Comparison of ENCODE assay signal across 1 cellular context in the genomic region with DNA sequence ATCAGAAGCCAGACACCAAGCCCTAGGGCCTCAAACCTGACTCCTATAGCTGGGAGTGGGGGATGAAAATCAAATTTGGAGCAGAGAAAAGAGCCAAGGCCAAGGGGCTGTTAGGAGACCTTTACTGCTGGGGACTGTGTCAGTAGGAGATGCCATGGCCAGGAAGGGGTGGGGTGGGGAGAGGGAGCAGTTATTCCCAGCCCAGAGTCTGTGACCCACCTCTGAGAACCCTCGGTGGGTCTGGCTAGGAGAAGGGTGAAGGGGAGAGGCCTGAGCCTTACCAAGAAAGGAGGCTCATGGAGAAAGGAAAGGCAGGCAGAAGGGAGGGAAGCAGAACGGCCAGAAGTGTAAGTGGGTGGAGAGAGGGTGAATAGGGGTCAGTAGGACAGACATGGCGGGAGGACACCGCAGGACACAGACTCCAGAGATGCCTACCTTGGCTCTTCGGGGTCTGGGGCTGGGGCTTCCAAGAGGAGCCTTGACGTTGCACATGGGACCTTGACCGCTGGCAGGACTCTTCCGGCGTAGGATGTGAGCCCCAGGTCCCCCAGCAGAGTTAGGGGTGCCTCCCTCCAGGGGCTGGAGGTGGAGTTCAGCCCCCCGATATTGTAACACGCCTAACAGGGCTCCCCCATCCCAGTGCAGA.
TF ChIP-seq lines count a peak whose summit lies in the region.

No MANE protein-coding gene starts in this region.

TF ChIP-seq in HepG2, 621 proteins besides CTCF, POLR2A, EP300 and RAD21:
- TF ChIP-seq KAT2B (IDR thresholded peaks at IDR 0.05; ENCODE audit: borderline replicate concordance, low read depth, low read length), result no peak
- TF ChIP-seq, protein P1, sequence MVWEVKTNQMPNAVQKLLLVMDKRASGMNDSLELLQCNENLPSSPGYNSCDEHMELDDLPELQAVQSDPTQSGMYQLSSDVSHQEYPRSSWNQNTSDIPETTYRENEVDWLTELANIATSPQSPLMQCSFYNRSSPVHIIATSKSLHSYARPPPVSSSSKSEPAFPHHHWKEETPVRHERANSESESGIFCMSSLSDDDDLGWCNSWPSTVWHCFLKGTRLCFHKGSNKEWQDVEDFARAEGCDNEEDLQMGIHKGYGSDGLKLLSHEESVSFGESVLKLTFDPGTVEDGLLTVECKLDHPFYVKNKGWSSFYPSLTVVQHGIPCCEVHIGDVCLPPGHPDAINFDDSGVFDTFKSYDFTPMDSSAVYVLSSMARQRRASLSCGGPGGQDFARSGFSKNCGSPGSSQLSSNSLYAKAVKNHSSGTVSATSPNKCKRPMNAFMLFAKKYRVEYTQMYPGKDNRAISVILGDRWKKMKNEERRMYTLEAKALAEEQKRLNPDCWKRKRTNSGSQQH (CRISPR knock-in tag; IDR thresholded peaks at IDR 0.05; ENCODE audit: low read depth), result no peak
- TF ChIP-seq SNAI1 (CRISPR knock-in tag; IDR thresholded peaks at IDR 0.05; ENCODE audit: borderline replicate concordance), result 0 out of 2 replicates have a peak, but pooled peaks have one; percentile 36
- TF ChIP-seq ZNF776 (CRISPR knock-in tag; IDR thresholded peaks at IDR 0.05), result 0 out of 2 replicates have a peak, but pooled peaks have one; percentile 53
- no peak for TF ChIP-seq THYN1 (CRISPR knock-in tag; IDR thresholded peaks at IDR 0.05; ENCODE audit: borderline replicate concordance, low read depth)
- no peak for TF ChIP-seq ZNF20 (CRISPR knock-in tag; IDR thresholded peaks at IDR 0.05)
- no peak for TF ChIP-seq SMARCC2 (IDR thresholded peaks at IDR 0.05)
- no peak for TF ChIP-seq SPEN (CRISPR knock-in tag; IDR thresholded peaks at IDR 0.05; ENCODE audit: low read depth)
- 0 out of 2 replicates have a peak, but pooled peaks have one; percentile 7 for TF ChIP-seq ARNT2 (CRISPR knock-in tag; IDR thresholded peaks at IDR 0.05; ENCODE audit: low read depth)
- TF ChIP-seq, protein P2, sequence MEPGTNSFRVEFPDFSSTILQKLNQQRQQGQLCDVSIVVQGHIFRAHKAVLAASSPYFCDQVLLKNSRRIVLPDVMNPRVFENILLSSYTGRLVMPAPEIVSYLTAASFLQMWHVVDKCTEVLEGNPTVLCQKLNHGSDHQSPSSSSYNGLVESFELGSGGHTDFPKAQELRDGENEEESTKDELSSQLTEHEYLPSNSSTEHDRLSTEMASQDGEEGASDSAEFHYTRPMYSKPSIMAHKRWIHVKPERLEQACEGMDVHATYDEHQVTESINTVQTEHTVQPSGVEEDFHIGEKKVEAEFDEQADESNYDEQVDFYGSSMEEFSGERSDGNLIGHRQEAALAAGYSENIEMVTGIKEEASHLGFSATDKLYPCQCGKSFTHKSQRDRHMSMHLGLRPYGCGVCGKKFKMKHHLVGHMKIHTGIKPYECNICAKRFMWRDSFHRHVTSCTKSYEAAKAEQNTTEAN (CRISPR knock-in tag; conservative IDR thresholded peaks at IDR 0.05), result no peak
TF ChIP-seq in HepG2: peak in this region for 3.
